In genomic region chr13:49998714-49999624, GRCh38 we compare ENCODE assay signal across 9 cellular contexts. TPM values are rescaled to one million over a fixed set of nuclear protein-coding genes. Genes with fewer than 3 reads are reported as not detected.
A peak's percentile ranks its signal among the peaks of the same experiment; 100 is the strongest.
DNase-seq lines count a peak whose midpoint lies in the region; ATAC-seq and TF ChIP-seq lines count a peak whose summit lies in the region.
"Had no signal": no experiment of that assay in that cellular context is flagged by ENCODE, and none has a peak within 500 bp of the region (broad histone marks: within the 10 kb centered on the region; RNA-seq: fewer than 3 reads in every experiment).

No MANE protein-coding gene starts in this region.

- POLR2A ChIA-PET in activated CD4-positive, alpha-beta memory T cell treated with anti-CD3 and anti-CD28 coated beads for 36 hours (lab: Charles Lee): interaction anchor here (2.3 to 2.7 kb wide), 2 partner anchors 76 to 82 kb away, joined by 7 to 38 read pairs; no protein-coding TSS in a partner anchor

- peak overlapping the region; percentile 76 for H3K9ac ChIP-seq in iPS-18a (ENCODE audit: low read length)

- no peak for TF ChIP-seq CTCF in suprapubic skin (IDR thresholded peaks at IDR 0.05)

- TF ChIP-seq POLR2A in suprapubic skin (IDR thresholded peaks at IDR 0.05): no peak

- intact Hi-C loops in activated naive CD4-positive, alpha-beta T cell treated with anti-CD3 and anti-CD28 coated beads for 36 hours (cut with micrococcal nuclease): loop anchor here (5.0 kb wide), 1 partner anchor 593 kb away; no protein-coding TSS in a partner anchor
- intact Hi-C loops in activated CD4-positive, alpha-beta memory T cell treated with anti-CD3 and anti-CD28 coated beads for 36 hours (cut with micrococcal nuclease): loop anchor here (5.0 kb wide), 3 partner anchors 238 to 1073 kb away; no protein-coding TSS in a partner anchor

- H3K36me3 ChIP-seq in iPS-18a (ENCODE audit: control insufficient read depth, low read depth, low read length) (peaks cover 22% of the 10 kb centered on the region), suprapubic skin (peaks cover 19% of the 10 kb centered on the region)

- peaks cover 10% of the 10 kb centered on the region for H3K27me3 ChIP-seq in iPS-18a (ENCODE audit: control insufficient read depth, insufficient read depth, low read length)
- H3K27me3 ChIP-seq in suprapubic skin: no peaks in the 10 kb centered on the region

- WGBS in suprapubic skin: 76% methylated on average over 22 of the region's 22 CpGs

- ATAC-seq in activated naive CD4-positive, alpha-beta T cell treated with anti-CD3 and anti-CD28 coated beads, Interleukin-2, amount 50 U/mL, for 72 hours: no peak
- no peak for ATAC-seq in HG03342 (IDR thresholded peaks at IDR 0.05; ENCODE audit: unreplicated experiment)

- H3K4me1 ChIP-seq in iPS-18a (ENCODE audit: control insufficient read depth, low read depth, low read length) (peaks cover 10% of the 10 kb centered on the region), suprapubic skin (peaks cover 60% of the 10 kb centered on the region)

- H3K9me3 ChIP-seq in iPS-18a (ENCODE audit: control insufficient read depth, low read depth, low read length) (no peaks in the 10 kb centered on the region), suprapubic skin (no peaks in the 10 kb centered on the region)

- H3K27ac ChIP-seq in iPS-18a (ENCODE audit: low read length): peak overlapping the region; percentile 67
- no peak overlapping the region for H3K27ac ChIP-seq in suprapubic skin

- peaks cover 41% of the 10 kb centered on the region for H3K4me1 Mint-ChIP-seq in activated naive CD4-positive, alpha-beta T cell treated with anti-CD3 and anti-CD28 coated beads for 36 hours (ENCODE audit: low read depth)
- peaks cover 51% of the 10 kb centered on the region for H3K4me1 Mint-ChIP-seq in activated CD4-positive, alpha-beta memory T cell treated with anti-CD3 and anti-CD28 coated beads for 36 hours (ENCODE audit: low read depth)

- CTCF ChIA-PET in activated naive CD4-positive, alpha-beta T cell treated with anti-CD3 and anti-CD28 coated beads for 36 hours (lab: Charles Lee): interaction anchor here (0.7 to 2.2 kb wide), 5 partner anchors 10 to 913 kb away, joined by 3 to 11 read pairs (median 3); no protein-coding TSS in a partner anchor
- CTCF ChIA-PET in activated CD4-positive, alpha-beta memory T cell treated with anti-CD3 and anti-CD28 coated beads for 36 hours (lab: Charles Lee): interaction anchor here (1.3 to 3.9 kb wide), 9 partner anchors 16 to 916 kb away, joined by 3 to 51 read pairs (median 12); partner anchors contain the start of genes KCNRG and SPRYD7

- no peak overlapping the region for H3K27ac Mint-ChIP-seq in activated naive CD4-positive, alpha-beta T cell treated with anti-CD3 and anti-CD28 coated beads for 36 hours
- no peak overlapping the region for H3K27ac Mint-ChIP-seq in activated naive CD4-positive, alpha-beta T cell treated with anti-CD3 and anti-CD28 coated beads, Interleukin-2, amount 50 U/mL, for 72 hours
- no peak overlapping the region for H3K27ac Mint-ChIP-seq in activated CD4-positive, alpha-beta memory T cell treated with anti-CD3 and anti-CD28 coated beads for 36 hours

- H3K9me3 Mint-ChIP-seq in activated naive CD4-positive, alpha-beta T cell treated with anti-CD3 and anti-CD28 coated beads for 36 hours: no peaks in the 10 kb centered on the region
- H3K9me3 Mint-ChIP-seq in activated naive CD4-positive, alpha-beta T cell treated with anti-CD3 and anti-CD28 coated beads, Interleukin-2, amount 50 U/mL, for 72 hours: no peaks in the 10 kb centered on the region
- no peaks in the 10 kb centered on the region for H3K9me3 Mint-ChIP-seq in activated CD4-positive, alpha-beta memory T cell treated with anti-CD3 and anti-CD28 coated beads for 36 hours

- H3K4me3 ChIP-seq in iPS-18a (ENCODE audit: low read length): peak overlapping the region; percentile 91
- peak overlapping the region; percentile 70 for H3K4me3 ChIP-seq in suprapubic skin

- H3K36me3 Mint-ChIP-seq in activated naive CD4-positive, alpha-beta T cell treated with anti-CD3 and anti-CD28 coated beads for 36 hours (ENCODE audit: low read depth): peaks cover 23% of the 10 kb centered on the region
- peaks cover 17 to 20% of the 10 kb centered on the region in 2 donors for H3K36me3 Mint-ChIP-seq in activated naive CD4-positive, alpha-beta T cell treated with anti-CD3 and anti-CD28 coated beads, Interleukin-2, amount 50 U/mL, for 72 hours
- H3K36me3 Mint-ChIP-seq in activated CD4-positive, alpha-beta memory T cell treated with anti-CD3 and anti-CD28 coated beads for 36 hours: peaks cover 25% of the 10 kb centered on the region

- no peaks in the 10 kb centered on the region for H3K27me3 Mint-ChIP-seq in activated naive CD4-positive, alpha-beta T cell treated with anti-CD3 and anti-CD28 coated beads for 36 hours (ENCODE audit: low read depth)
- no peaks in the 10 kb centered on the region for H3K27me3 Mint-ChIP-seq in activated CD4-positive, alpha-beta memory T cell treated with anti-CD3 and anti-CD28 coated beads for 36 hours

- no peak for TF ChIP-seq EP300 in suprapubic skin (IDR thresholded peaks at IDR 0.05)

- H3K4me3 Mint-ChIP-seq in activated naive CD4-positive, alpha-beta T cell treated with anti-CD3 and anti-CD28 coated beads for 36 hours: peak overlapping the region; percentile 79
- peak overlapping the region; percentile 81 for H3K4me3 Mint-ChIP-seq in activated CD4-positive, alpha-beta memory T cell treated with anti-CD3 and anti-CD28 coated beads for 36 hours

- DNase-seq in activated naive CD4-positive, alpha-beta T cell treated with anti-CD3 and anti-CD28 coated beads for 36 hours: no peak
- no peak for DNase-seq in activated naive CD4-positive, alpha-beta T cell treated with anti-CD3 and anti-CD28 coated beads, Interleukin-2, amount 50 U/mL, for 72 hours (ENCODE audit: low spot score in 2 of 2)
- DNase-seq in activated CD4-positive, alpha-beta memory T cell treated with anti-CD3 and anti-CD28 coated beads for 36 hours: no peak
- no peak for DNase-seq in suprapubic skin (ENCODE audit: low spot score in 2 of 2)
- no peak for DNase-seq in NCI-H345 treated with DMSO at 0.1 percent for 48 hours (lab: John Stamatoyannopoulos, UW; ENCODE audit: unreplicated experiment)
- no peak for DNase-seq in DMS53 treated with DMSO at 0.1 percent for 48 hours (lab: John Stamatoyannopoulos, UW; ENCODE audit: unreplicated experiment)
- DNase-seq: Calu3 had no signal

RNA-seq across cellular contexts. Expression of gene TRIM13, which starts 2.1 kb away (rescaled TPM):
- 10 to 100 TPM; 15.5 to 15.8 TPM for total RNA-seq in activated naive CD4-positive, alpha-beta T cell treated with anti-CD3 and anti-CD28 coated beads for 36 hours
- total RNA-seq in activated naive CD4-positive, alpha-beta T cell treated with anti-CD3 and anti-CD28 coated beads, Interleukin-2, amount 50 U/mL, for 72 hours: 10 to 100 TPM; 12.2 to 20.7 TPM
- 10 to 100 TPM in 1 of 2 experiments, 1 to 10 TPM in 1; 9.8 to 11.6 TPM for total RNA-seq in activated CD4-positive, alpha-beta memory T cell treated with anti-CD3 and anti-CD28 coated beads for 36 hours
- total RNA-seq in suprapubic skin: 10 to 100 TPM; 18.1 to 30.9 (median 27.4) TPM

RNA-seq across cellular contexts. Expression of gene KCNRG, which starts 16.3 kb away (rescaled TPM):
- total RNA-seq in activated naive CD4-positive, alpha-beta T cell treated with anti-CD3 and anti-CD28 coated beads for 36 hours: not detected
- under 1 TPM; 0.23 to 0.31 TPM for total RNA-seq in activated naive CD4-positive, alpha-beta T cell treated with anti-CD3 and anti-CD28 coated beads, Interleukin-2, amount 50 U/mL, for 72 hours
- not detected for total RNA-seq in activated CD4-positive, alpha-beta memory T cell treated with anti-CD3 and anti-CD28 coated beads for 36 hours
- 1 to 10 TPM in 1 of 4 donors, under 1 TPM in 2, not detected in 1; 0.60 to 3.6 (median 0.89) TPM for total RNA-seq in suprapubic skin
- total RNA-seq: Calu3 had no signal
